In the genomic region with DNA sequence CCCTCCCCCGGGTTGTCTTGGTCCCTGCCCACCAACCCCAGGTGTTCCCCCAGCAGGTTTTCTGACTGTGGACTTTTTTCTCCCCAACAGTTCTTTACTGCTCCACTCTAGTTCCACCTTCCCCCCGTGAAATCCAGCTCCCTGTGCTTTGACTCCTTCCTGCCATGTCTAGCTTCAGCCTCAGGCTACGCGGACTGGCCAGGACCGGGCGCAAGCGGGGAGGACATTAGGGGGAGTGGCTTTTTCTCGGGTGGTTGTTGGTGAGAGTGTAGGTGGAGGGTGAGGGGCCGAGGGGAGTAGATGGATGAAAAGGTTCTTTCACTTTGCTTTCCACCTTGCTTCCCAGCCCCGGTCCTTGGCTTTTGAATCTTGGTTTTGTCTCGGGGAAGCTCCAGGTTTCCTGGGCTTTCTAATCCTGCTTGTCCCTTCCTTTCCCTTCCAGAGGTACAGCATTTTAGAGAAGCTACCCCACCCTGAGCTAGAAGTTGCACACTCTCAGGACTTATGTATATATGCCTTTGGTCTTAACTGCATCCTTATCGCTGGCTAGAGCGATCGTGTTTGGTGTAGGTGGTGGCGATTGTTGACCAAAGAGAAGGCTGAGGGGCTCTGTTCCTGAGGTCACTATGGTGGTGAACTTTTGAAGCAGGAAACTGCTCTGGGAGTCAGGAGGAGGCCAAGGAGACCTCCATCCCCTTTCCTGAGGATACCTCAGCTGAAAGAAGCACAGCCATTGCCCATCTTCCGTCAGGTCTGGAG, we compare ENCODE assay signal across 8 cellular contexts. TPM values are rescaled to one million over a fixed set of nuclear protein-coding genes. Genes with fewer than 3 reads are reported as not detected.
DNase-seq lines count a peak whose midpoint lies in the region; ATAC-seq and TF ChIP-seq lines count a peak whose summit lies in the region.

No MANE protein-coding gene starts in this region.

- CTCF ChIA-PET in PC-9 (lab: Charles Lee), result interaction anchor here (0.6 to 1.3 kb wide), 2 partner anchors 8 to 585 kb away, joined by 4 to 17 read pairs; no protein-coding TSS in a partner anchor

- H3K36me3 ChIP-seq in BLaER1, result peaks cover 9% of the 10 kb centered on the region; the same call in 1 of the 2 replicates
- H3K36me3 ChIP-seq in PC-9 (ENCODE audit: low read depth), result peaks cover 17% of the 10 kb centered on the region
- H3K36me3 ChIP-seq in effector memory CD4-positive, alpha-beta T cell (ENCODE audit: control insufficient read depth, insufficient read depth, low read length), result peaks cover 16% of the 10 kb centered on the region
- no peaks in the 10 kb centered on the region for H3K36me3 ChIP-seq in aorta (ENCODE audit: control insufficient read depth in 1 of 2, insufficient read depth in 2 of 2, low read length in 1 of 2)

- DNase-seq in PC-9 (peak in 1 of 2 experiments; percentile 33), aorta (no peak), MV-4-11 (lab: John Stamatoyannopoulos, UW) (no peak)
- DNase-seq in effector memory CD4-positive, alpha-beta T cell, result no peak
- no peak for DNase-seq in activated effector memory CD4-positive, alpha-beta T cell treated with anti-CD3 and anti-CD28 coated beads, Interleukin-2, amount 50 U/mL, for 16 hours

- H3K9me3 ChIP-seq in BLaER1 (no peaks in the 10 kb centered on the region; the same call in 1 of the 2 replicates), PC-9 (ENCODE audit: insufficient read depth, low read depth) (no peaks in the 10 kb centered on the region), mononuclear cell (ENCODE audit: low read depth, low read length) (no peaks in the 10 kb centered on the region), aorta (ENCODE audit: control insufficient read depth, low read length) (no peaks in the 10 kb centered on the region)
- H3K9me3 ChIP-seq in effector memory CD4-positive, alpha-beta T cell (ENCODE audit: control insufficient read depth, low read length), result no peaks in the 10 kb centered on the region

- peak overlapping the region; percentile 69 for H3K9ac ChIP-seq in BLaER1

- intact Hi-C loops in PC-9 (cut with micrococcal nuclease; ENCODE audit: unreplicated experiment), result loop anchor here (1.0 to 10.0 kb wide), 3 partner anchors 13 to 133 kb away; partner anchors contain the start of genes DCTN2 and DTX3
- intact Hi-C loops in aorta (cut with DNase I), result no loop called here

- peaks cover 23% of the 10 kb centered on the region for H3K79me2 ChIP-seq in PC-9 (ENCODE audit: low read depth)

- H3K4me1 ChIP-seq in BLaER1 (peaks cover 21% of the 10 kb centered on the region), PC-9 (replicated peaks; ENCODE audit: insufficient read depth) (peaks cover 15% of the 10 kb centered on the region), mononuclear cell (ENCODE audit: insufficient read depth, low read length) (peaks cover 23% of the 10 kb centered on the region), aorta (ENCODE audit: control insufficient read depth in 1 of 2, insufficient read depth in 2 of 2, low read length in 2 of 2) (no peaks in the 10 kb centered on the region)
- peaks cover 18% of the 10 kb centered on the region for H3K4me1 ChIP-seq in effector memory CD4-positive, alpha-beta T cell (ENCODE audit: control insufficient read depth, insufficient read depth, low read length, poor library complexity, severe bottlenecking)

- H3K27me3 ChIP-seq in BLaER1 (peaks cover 22% of the 10 kb centered on the region), PC-9 (ENCODE audit: insufficient read depth, low read depth) (peaks cover 10% of the 10 kb centered on the region), mononuclear cell (ENCODE audit: insufficient read depth, low read length) (peaks cover 11% of the 10 kb centered on the region), aorta (ENCODE audit: control insufficient read depth in 1 of 2, insufficient read depth in 2 of 2, low read length in 1 of 2) (no peaks in the 10 kb centered on the region)
- no peaks in the 10 kb centered on the region for H3K27me3 ChIP-seq in effector memory CD4-positive, alpha-beta T cell (replicated peaks; ENCODE audit: control insufficient read depth, insufficient read depth, low read length, poor library complexity, severe bottlenecking)

- BruUV-seq in PC-9 (replicated peaks; lab: Mats Ljungman, UMichigan), result TSS peak; percentile 55

- H3K27ac ChIP-seq in BLaER1 (peak overlapping the region; percentile 31; the same call in 1 of the 2 replicates), PC-9 (no peak overlapping the region), aorta (ENCODE audit: low read depth in 1 of 2, low read length in 2 of 2) (peak overlapping the region in 1 of 2 donors; percentile 50)
- H3K27ac ChIP-seq in effector memory CD4-positive, alpha-beta T cell (ENCODE audit: insufficient read depth, low read length, poor library complexity, severe bottlenecking), result peak overlapping the region; percentile 61

- no peaks in the 10 kb centered on the region for H4K20me1 ChIP-seq in BLaER1
- H4K20me1 ChIP-seq in PC-9 (ENCODE audit: insufficient read depth), result no peaks in the 10 kb centered on the region

- no peaks in the 10 kb centered on the region for H3K9me2 ChIP-seq in PC-9 (ENCODE audit: insufficient read depth)

- no peak for TF ChIP-seq CTCF in PC-9 (conservative IDR thresholded peaks at IDR 0.05)

- no peaks in the 10 kb centered on the region for H3F3A ChIP-seq in PC-9 (ENCODE audit: insufficient read depth, low read depth)

- peak overlapping the region; percentile 97 for H3K4me2 ChIP-seq in BLaER1
- H3K4me2 ChIP-seq in PC-9, result peak overlapping the region; percentile 95

- H2AFZ ChIP-seq in PC-9, result peak overlapping the region; percentile 99

- POLR2A ChIA-PET in PC-9 (lab: Charles Lee; ENCODE audit: unreplicated experiment), result interaction anchor here (0.6 kb wide), 2 partner anchors 36 to 44 kb away, joined by 3 to 6 read pairs; partner anchors contain the start of gene DCTN2

- 21 to 24% methylated on average over 16 of the region's 16 CpGs for WGBS in aorta, 2 donors

- peak; percentile 7 for ATAC-seq in GM21529 (IDR thresholded peaks at IDR 0.05; ENCODE audit: unreplicated experiment)
- ATAC-seq in aorta (ENCODE audit: low FRiP score), result peak; percentile 71

- peak overlapping the region; percentile 74 for H3K4me3 ChIP-seq in BLaER1
- peak overlapping the region; percentile 97 for H3K4me3 ChIP-seq in PC-9
- peak overlapping the region; percentile 71 for H3K4me3 ChIP-seq in effector memory CD4-positive, alpha-beta T cell (ENCODE audit: insufficient read depth, low read depth, low read length, poor library complexity, severe bottlenecking)
- peak overlapping the region; percentile 80 for H3K4me3 ChIP-seq in mononuclear cell (ENCODE audit: low read length)
- peak overlapping the region; percentile 67 to 81 for H3K4me3 ChIP-seq in aorta (ENCODE audit: low read length in 2 of 2)

RNA-seq across cellular contexts. Expression of gene PIP4K2C, which starts 0.8 kb away (rescaled TPM):
- total RNA-seq in PC-9 (2021) (47.7 and 48.7 TPM in 2 replicates), mononuclear cell (26.0 TPM), aorta (10 to 100 TPM; 25.1 to 28.4 TPM)
- 10 to 100 TPM; 14.5 to 27.0 TPM for polyA plus RNA-seq in aorta

RNA-seq across cellular contexts. Expression of gene DTX3, which starts 12.9 kb away (rescaled TPM):
- total RNA-seq in PC-9 (2021) (16.2 and 18.1 TPM in 2 replicates), mononuclear cell (12.6 TPM), aorta (10 to 100 TPM; 47.2 to 47.4 TPM)
- polyA plus RNA-seq in aorta, result 100 to 1,000 TPM in 1 of 2 donors, 10 to 100 TPM in 1; 14.0 to 123 TPM

RNA-seq across cellular contexts. Expression of gene ARHGEF25, which starts 19.5 kb away (rescaled TPM):
- total RNA-seq in PC-9 (2021) (12.9 and 18.8 TPM in 2 replicates), mononuclear cell (0.31 TPM), aorta (10 to 100 TPM; 72.0 to 73.0 TPM)
- 100 to 1,000 TPM in 1 of 2 donors, 10 to 100 TPM in 1; 65.6 to 253 TPM for polyA plus RNA-seq in aorta

RNA-seq across cellular contexts. Expression of gene B4GALNT1, which starts 41.3 kb away (rescaled TPM):
- 15.0 and 17.9 TPM in 2 replicates for total RNA-seq in PC-9 (2021)
- total RNA-seq in mononuclear cell, result under 0.01 TPM
- 1 to 10 TPM; 5.9 to 6.5 TPM for total RNA-seq in aorta
- polyA plus RNA-seq in aorta, result 1 to 10 TPM; 1.0 to 2.9 TPM

RNA-seq across cellular contexts. Expression of gene KIF5A, which starts 41.9 kb away (rescaled TPM):
- 0.07 TPM in 1 of 2 replicates, not detected in the other for total RNA-seq in PC-9 (2021)
- total RNA-seq in mononuclear cell, result 0.21 TPM
- 1 to 10 TPM; 1.3 to 3.5 TPM for total RNA-seq in aorta
- under 1 TPM; 0.75 to 0.92 TPM for polyA plus RNA-seq in aorta

Comparison
In these comparisons a context has a peak if more than half of its experiments do, and no peak if none do; other contexts are left out.
1. RNA of gene ARHGEF25, which starts 19.5 kb away (total RNA-seq): 72.0 to 73.0 TPM in aorta and 12.9 to 18.8 TPM in PC-9; 0.31 TPM in mononuclear cell (single experiment); every median in the first group is over 10 times any median in the second.
2. Peak in every context shown above with its lines, with median percentiles within 50 percentile points of each other: H3K4me3 ChIP-seq.